8 cellular contexts compared by ENCODE assay signal in genomic region chr12:7130791-7131501, GRCh38. TPM values are rescaled to one million over a fixed set of nuclear protein-coding genes. Genes with fewer than 3 reads are reported as not detected.
A peak's percentile ranks its signal among the peaks of the same experiment; 100 is the strongest.
DNase-seq lines count a peak whose midpoint lies in the region; ATAC-seq and TF ChIP-seq lines count a peak whose summit lies in the region.

No MANE protein-coding gene starts in this region.

- H4K91ac ChIP-seq in IMR-90 (ENCODE audit: insufficient read depth, low read depth, low read length) = no peak overlapping the region; the same call in 1 of the 2 replicates

- H3K4me1 ChIP-seq in IMR-90 (ENCODE audit: control insufficient read depth, insufficient read depth, low read length) (peaks cover 6% of the 10 kb centered on the region; the same call in 1 of the 2 replicates), spleen (peaks cover 0 to 61% (median 30%) of the 10 kb centered on the region in 6 donors)

- H3K36me3 ChIP-seq in IMR-90 (ENCODE audit: control insufficient read depth, insufficient read depth, low read length) (peaks cover 24% of the 10 kb centered on the region), spleen (peaks cover 0 to 34% (median 25%) of the 10 kb centered on the region in 6 donors)

- H3K27me3 ChIP-seq in IMR-90 (ENCODE audit: control insufficient read depth, insufficient read depth, low read length) (no peaks in the 10 kb centered on the region), spleen (replicated peaks in 1 of 7) (peaks cover 0 to 27% (median 0%) of the 10 kb centered on the region in 7 donors)

- no peak overlapping the region; the same call in 1 of the 2 replicates for H3K14ac ChIP-seq in IMR-90 (replicated peaks; ENCODE audit: low read depth, low read length)

- H3K9me3 ChIP-seq in IMR-90 (ENCODE audit: control insufficient read depth, insufficient read depth, low read length) (no peaks in the 10 kb centered on the region), spleen (no peaks in the 10 kb centered on the region)

- dilution Hi-C loops in IMR-90 (cut with HindIII; ENCODE audit: low sequenced_read_pairs, unreplicated experiment) = no loop called here

- no peak overlapping the region for H3K56ac ChIP-seq in IMR-90 (ENCODE audit: extremely low read depth, insufficient read depth, low read length)

- peak overlapping the region; percentile 12 for H2AK9ac ChIP-seq in IMR-90 (replicated peaks; ENCODE audit: low read depth, low read length, poor library complexity)

- no peak overlapping the region for H2BK15ac ChIP-seq in IMR-90 (ENCODE audit: low read depth, low read length)

- peak overlapping the region; percentile 91 for H3K9ac ChIP-seq in IMR-90 (ENCODE audit: low read depth, low read length)

- CTCF ChIA-PET in IMR-90 (lab: Yijun Ruan, JAX) = no interaction called here

- no peak overlapping the region for H3K4ac ChIP-seq in IMR-90 (ENCODE audit: low read depth, low read length)

- H3K27ac ChIP-seq in IMR-90 (ENCODE audit: insufficient read depth, low read length) (no peak overlapping the region), caudate nucleus (ENCODE audit: low read depth, low read length) (peak overlapping the region; percentile 74), spleen (peak overlapping the region; percentile 27 to 89 (median 82))

- POLR2A ChIA-PET in IMR-90 (lab: Charles Lee; ENCODE audit: unreplicated experiment) = no interaction called here

- no peak overlapping the region for H2BK120ac ChIP-seq in IMR-90 (ENCODE audit: low read depth, low read length)

- in situ Hi-C loops in IMR-90 (cut with MboI; ENCODE audit: low sequenced_read_pairs) = no loop called here

- H4K8ac ChIP-seq in IMR-90 (ENCODE audit: low read depth in 2 of 2, low read length in 2 of 2) = peak overlapping the region; percentile 2 to 36; a peak in 2 of 4 replicates

- peak; percentile 10 for DNase-seq in NCI-H2029 (lab: John Stamatoyannopoulos, UW)
- no peak for DNase-seq in NCI-H2029 treated with DMSO at 0.1 percent for 48 hours (lab: John Stamatoyannopoulos, UW)
- DNase-seq in IMR-90 = peak; percentile 52
- peak; percentile 71 for DNase-seq in UCSD-AML1 (lab: John Stamatoyannopoulos, UW; ENCODE audit: unreplicated experiment)
- peak in 37 of 61 donors; percentile 14 to 84 (median 33) for DNase-seq in caudate nucleus (lab: John Stamatoyannopoulos, UW)
- DNase-seq in iris pigment epithelial cell (ENCODE audit: low read depth) = peak; percentile 53
- peak; percentile 90 for DNase-seq in spleen
- no peak for DNase-seq in GF-D8 (lab: John Stamatoyannopoulos, UW)

- H3K18ac ChIP-seq in IMR-90 (ENCODE audit: low read depth, low read length) = no peak overlapping the region

- peaks cover 12% of the 10 kb centered on the region; the same call in 1 of the 2 replicates for H3K9me1 ChIP-seq in IMR-90 (ENCODE audit: insufficient read depth, low read length)

- peak overlapping the region; percentile 61; the same call in 1 of the 2 replicates for H3K23ac ChIP-seq in IMR-90 (ENCODE audit: low read depth, low read length)

- H4K5ac ChIP-seq in IMR-90 (ENCODE audit: low read depth, low read length) = no peak overlapping the region

- H2BK20ac ChIP-seq in IMR-90 (ENCODE audit: low read depth, low read length) = no peak overlapping the region

- no TSS peak for BruUV-seq in IMR-90 (replicated peaks; lab: Mats Ljungman, UMichigan)

- TF ChIP-seq CTCF in IMR-90 (conservative IDR thresholded peaks at IDR 0.05; ENCODE audit: low read depth, low read length) (no peak), spleen (IDR thresholded peaks at IDR 0.05 in 8 of 11, conservative IDR thresholded peaks at IDR 0.05 in 3 of 11) (no peak)

- peak overlapping the region; percentile 81 for H3K4me3 ChIP-seq in IMR-90 (ENCODE audit: insufficient read depth, low read depth, low read length)
- H3K4me3 ChIP-seq in spleen = peak overlapping the region; percentile 49 to 80 (median 62)

- TF ChIP-seq RAD21 in IMR-90 (IDR thresholded peaks at IDR 0.05; ENCODE audit: low read length) = no peak

- intact Hi-C loops in IMR-90 (cut with micrococcal nuclease) = no loop called here
- intact Hi-C loops in spleen (cut with DNase I; ENCODE audit: low total_unique reads) = no loop called here

- H2AFZ ChIP-seq in IMR-90 (replicated peaks; ENCODE audit: low read length, poor library complexity) = peak overlapping the region; percentile 84

- WGBS in IMR-90 (ENCODE audit: extremely low coverage in 2 of 2, insufficient read length in 1 of 2), 2 experiments = 7 to 100% methylated on average over 1 to 16 of the region's 26 CpGs
- WGBS in spleen, 5 donors = 1% methylated on average over 25 to 26 of the region's 26 CpGs

- no peaks in the 10 kb centered on the region for H4K20me1 ChIP-seq in IMR-90 (ENCODE audit: insufficient read depth, low read length)

- H2BK5ac ChIP-seq in IMR-90 (ENCODE audit: low read depth, low read length, poor library complexity, severe bottlenecking) = no peak overlapping the region

- H3K79me1 ChIP-seq in IMR-90 (ENCODE audit: low read depth in 1 of 2, low read length in 2 of 2) = 0 out of 4 replicates have a peak, but pooled peaks cover 0 to 6% of the 10 kb centered on the region in 2 experiments

- peak overlapping the region; percentile 98 for H3K4me2 ChIP-seq in IMR-90 (ENCODE audit: low read depth, low read length)

- ATAC-seq in IMR-90 (ENCODE audit: low read depth) = peak; percentile 65

- peak overlapping the region; percentile 36; the same call in 1 of the 2 replicates for H2AK5ac ChIP-seq in IMR-90 (ENCODE audit: low read depth, low read length)

- TF ChIP-seq POLR2A in IMR-90 (IDR thresholded peaks at IDR 0.05; ENCODE audit: low read depth, low read length) (no peak), spleen (IDR thresholded peaks at IDR 0.05) (no peak)

TF ChIP-seq in IMR-90, 13 proteins besides CTCF, POLR2A, EP300 and RAD21:
- TF ChIP-seq MAFK (IDR thresholded peaks at IDR 0.05; ENCODE audit: low read depth, low read length) (no peak), ELK1 (IDR thresholded peaks at IDR 0.05; ENCODE audit: borderline replicate concordance, low read depth, low read length) (no peak), BHLHE40 (IDR thresholded peaks at IDR 0.05; ENCODE audit: low read depth, low read length) (no peak), MXI1 (IDR thresholded peaks at IDR 0.05; ENCODE audit: borderline replicate concordance, low read depth, low read length) (no peak), MAZ (IDR thresholded peaks at IDR 0.05; ENCODE audit: borderline replicate concordance, low read depth, low read length) (peak; percentile 76; the same call in 1 of the 2 replicates), FOS (IDR thresholded peaks at IDR 0.05; ENCODE audit: low read depth, low read length) (no peak), SMC3 (IDR thresholded peaks at IDR 0.05; ENCODE audit: low read depth, low read length) (no peak)

RNA-seq across cellular contexts. Expression of gene CLSTN3, which starts 0.8 kb away (rescaled TPM):
- total RNA-seq in IMR-90 (2012; rRNA removed) (4.1 and 5.3 TPM in 2 replicates), spleen (100 to 1,000 TPM in 2 of 7 donors, 10 to 100 TPM in 5; 40.1 to 131 (median 87.9) TPM)
- polyA plus RNA-seq in IMR-90 (2012; rRNA removed) (14.5 and 16.4 TPM in 2 replicates), spleen (10 to 100 TPM; 15.0 to 21.5 (median 18.7) TPM)
- 18.2 and 22.0 TPM in 2 replicates for polyA plus RNA-seq in IMR-90 (2012; cell fraction: cytosol; rRNA removed)
- 118 and 208 TPM in 2 replicates for polyA plus RNA-seq in IMR-90 (2012; cell fraction: nucleus; rRNA removed; ENCODE audit: low replicate concordance)

RNA-seq across cellular contexts. Expression of gene RBP5, which starts 2.3 kb away (rescaled TPM):
- total RNA-seq in IMR-90 (2012; rRNA removed) = not detected in 2 replicates
- 0.15 TPM in 1 of 2 replicates, not detected in the other for polyA plus RNA-seq in IMR-90 (2012; rRNA removed)
- polyA plus RNA-seq in IMR-90 (2012; cell fraction: cytosol; rRNA removed) = not detected in 2 replicates
- polyA plus RNA-seq in IMR-90 (2012; cell fraction: nucleus; rRNA removed; ENCODE audit: low replicate concordance) = 0.38 and 1.1 TPM in 2 replicates
- 100 to 1,000 TPM in 5 of 7 donors, 10 to 100 TPM in 2; 55.5 to 158 (median 106) TPM for total RNA-seq in spleen
- 100 to 1,000 TPM in 1 of 3 donors, 10 to 100 TPM in 2; 93.2 to 170 (median 97.7) TPM for polyA plus RNA-seq in spleen

RNA-seq across cellular contexts. Expression of gene C1RL, which starts 21.9 kb away (rescaled TPM):
- total RNA-seq in IMR-90 (2012; rRNA removed) (7.5 and 9.1 TPM in 2 replicates), spleen (100 to 1,000 TPM in 3 of 7 donors, 10 to 100 TPM in 4; 67.0 to 126 (median 93.1) TPM)
- polyA plus RNA-seq in IMR-90 (2012; rRNA removed) (12.0 and 12.3 TPM in 2 replicates), spleen (10 to 100 TPM; 19.1 to 26.1 (median 20.3) TPM)
- 4.2 and 12.6 TPM in 2 replicates for polyA plus RNA-seq in IMR-90 (2012; cell fraction: cytosol; rRNA removed)
- polyA plus RNA-seq in IMR-90 (2012; cell fraction: nucleus; rRNA removed; ENCODE audit: low replicate concordance) = 18.0 and 18.4 TPM in 2 replicates

RNA-seq across cellular contexts. Expression of gene C1R, which starts 38.7 kb away (rescaled TPM):
- total RNA-seq in IMR-90 (2012; rRNA removed) (19.4 and 38.4 TPM in 2 replicates), spleen (100 to 1,000 TPM; 188 to 421 (median 289) TPM)
- polyA plus RNA-seq in IMR-90 (2012; rRNA removed) (153 and 165 TPM in 2 replicates), spleen (100 to 1,000 TPM in 2 of 3 donors, 10 to 100 TPM in 1; 91.8 to 183 (median 154) TPM)
- 93.2 and 225 TPM in 2 replicates for polyA plus RNA-seq in IMR-90 (2012; cell fraction: cytosol; rRNA removed)
- polyA plus RNA-seq in IMR-90 (2012; cell fraction: nucleus; rRNA removed; ENCODE audit: low replicate concordance) = 86.8 and 97.2 TPM in 2 replicates

RNA-seq across cellular contexts. Expression of gene PEX5, which starts 58.5 kb away (rescaled TPM):
- total RNA-seq in IMR-90 (2012; rRNA removed) (18.3 and 18.6 TPM in 2 replicates), spleen (10 to 100 TPM; 16.9 to 35.8 (median 25.5) TPM)
- polyA plus RNA-seq in IMR-90 (2012; rRNA removed) (13.6 and 14.4 TPM in 2 replicates), spleen (10 to 100 TPM; 13.4 to 19.3 (median 14.4) TPM)
- 11.5 and 15.3 TPM in 2 replicates for polyA plus RNA-seq in IMR-90 (2012; cell fraction: cytosol; rRNA removed)
- polyA plus RNA-seq in IMR-90 (2012; cell fraction: nucleus; rRNA removed; ENCODE audit: low replicate concordance) = 15.5 and 16.8 TPM in 2 replicates

Comparison
In these comparisons a context has a peak if more than half of its experiments do, and no peak if none do; other contexts are left out.
1. DNase-seq: peak in NCI-H2029 (single experiment), IMR-90 (single experiment), UCSD-AML1 (single experiment), caudate nucleus (37 of 61), iris pigment epithelial cell (single experiment) and spleen (single experiment); none in NCI-H2029 treated with DMSO at 0.1 percent for 48 hours (single experiment) and GF-D8 (single experiment).
2. RNA of gene RBP5, which starts 2.3 kb away (total RNA-seq): 55.5 to 158 TPM in spleen; not detected in IMR-90; every median in the first group is over 10 times any median in the second.